8 cellular contexts compared by ENCODE assay signal in the genomic region with DNA sequence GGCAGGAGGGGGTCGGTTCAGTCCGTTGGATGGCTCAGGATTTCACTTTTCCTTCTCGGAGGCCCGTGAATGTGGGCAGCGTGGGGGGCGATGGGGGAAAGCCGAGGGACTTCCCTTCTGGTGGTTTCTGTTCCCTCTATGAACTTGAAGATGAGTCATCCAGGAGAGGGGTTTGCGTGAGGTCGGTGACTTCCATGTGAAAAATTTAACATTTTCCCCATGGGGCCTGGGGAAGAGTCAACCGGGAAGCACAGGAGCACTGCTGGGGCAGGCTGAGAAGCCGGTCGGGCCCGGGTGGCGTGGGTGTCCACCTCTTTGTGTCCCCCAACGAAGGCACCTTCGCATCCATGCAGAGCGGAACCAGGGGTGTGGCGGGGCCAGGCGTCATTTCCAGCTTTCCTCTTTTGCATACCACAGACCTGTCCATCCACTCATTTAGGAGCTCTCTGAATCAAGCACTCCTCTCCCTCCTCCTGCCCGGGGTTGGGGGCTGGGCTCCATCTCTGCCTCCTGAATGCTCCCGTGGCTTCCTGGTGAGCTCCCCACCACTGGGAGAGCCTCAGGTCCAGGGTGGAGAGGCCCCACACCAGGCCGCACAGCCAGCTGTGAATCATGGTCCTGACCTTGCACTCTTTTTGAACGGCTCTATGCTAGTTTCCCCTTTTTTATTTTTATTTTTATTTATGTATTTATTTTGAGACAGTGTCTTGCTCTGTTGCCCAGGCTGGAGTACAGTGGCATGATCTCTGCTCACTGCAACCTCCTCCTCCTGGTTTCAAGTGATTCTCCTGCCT.
DNase-seq lines count a peak whose midpoint lies in the region; ATAC-seq lines count a peak whose summit lies in the region.

No MANE protein-coding gene starts in this region.

- in situ Hi-C loops in KBM-7 (cut with MboI; ENCODE audit: low pct_unique_long_range_greater_than_20kb, low sequenced_read_pairs): loop anchor here (25.0 kb wide), 1 partner anchor 170 kb away; no protein-coding TSS in a partner anchor

- peak; percentile 79 for DNase-seq in KBM-7
- peak; percentile 39 for DNase-seq in activated T-helper 9 cell treated with anti-CD3 and anti-CD28 coated beads, Interleukin-2, amount 50 U/mL, for 16 hours (ENCODE audit: low read depth)
- DNase-seq in stimulated activated CD4-positive, alpha-beta T cell treated with anti-CD3 and anti-CD28 coated beads, Interleukin-2, amount 100 ng/mL, for 48 hours: peak; percentile 34 to 51
- DNase-seq in NCI-H446 treated with DMSO at 0.1 percent for 48 hours (lab: John Stamatoyannopoulos, UW): no peak
- DNase-seq in D341Med (ENCODE audit: low spot score): no peak
- DNase-seq in SW 1271 (lab: John Stamatoyannopoulos, UW): no peak

- ATAC-seq in GM18498 (IDR thresholded peaks at IDR 0.05; ENCODE audit: unreplicated experiment) (peak; percentile 53), GM21737 (IDR thresholded peaks at IDR 0.05; ENCODE audit: unreplicated experiment) (peak; percentile 45)

Comparison
In these comparisons a context has a peak if more than half of its experiments do, and no peak if none do; other contexts are left out.
1. DNase-seq: peak in KBM-7 (single experiment), activated T-helper 9 cell treated with anti-CD3 and anti-CD28 coated beads, Interleukin-2, amount 50 U/mL, for 16 hours (single experiment) and stimulated activated CD4-positive, alpha-beta T cell treated with anti-CD3 and anti-CD28 coated beads, Interleukin-2, amount 100 ng/mL, for 48 hours (2 of 2); none in NCI-H446 treated with DMSO at 0.1 percent for 48 hours (single experiment), D341Med (single experiment) and SW 1271 (0 of 2).